ENCODE assay signal across 31 cellular contexts in the genomic region with DNA sequence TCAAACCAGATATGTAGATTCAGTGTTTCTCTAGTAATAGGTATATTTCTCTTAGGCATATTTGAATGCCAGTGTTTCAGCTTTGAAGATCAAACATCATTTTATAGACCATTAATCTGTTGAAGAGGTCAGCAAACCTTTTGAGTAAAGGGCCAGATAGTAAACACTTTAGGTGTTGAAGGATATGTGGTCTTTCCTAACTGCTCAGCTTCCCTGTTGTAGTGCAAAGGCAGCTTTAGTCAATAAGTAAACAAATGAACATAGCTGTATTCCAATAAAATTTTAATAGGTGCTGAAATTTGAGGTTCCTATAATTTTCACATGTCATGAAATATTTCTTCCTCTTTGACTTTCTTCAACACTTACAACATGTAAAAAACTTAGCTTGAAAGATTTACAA.
"Had no signal": no experiment of that assay in that cellular context is flagged by ENCODE, and none has a peak within 500 bp of the region (broad histone marks: within the 10 kb centered on the region; RNA-seq: fewer than 3 reads in every experiment).

No MANE protein-coding gene starts in this region.

- H3K4me3 Mint-ChIP-seq: activated naive CD8-positive, alpha-beta T cell; natural killer cell; neural progenitor cell; stimulated activated memory B cell treated with anti-CD40 and anti-IgM and Interleukin-4, amounts not matched to agents 10 μg/mL and 1 μg/mL and 100 μg/mL, for 72 hours had no signal

- H3K4me3 ChIP-seq: adrenal gland, body of pancreas, esophagus squamous epithelium, lower lobe of right lung, neural progenitor cell, right atrium auricular region, smooth muscle cell, stomach, thyroid gland, upper lobe of left lung, vagina had no signal

- DNase-seq: activated CD4-positive, alpha-beta T cell treated with anti-CD3 and anti-CD28 coated beads for 4 hours; activated CD4-positive, alpha-beta T cell treated with anti-CD3 and anti-CD28 coated beads, Interleukin-2, amount 50 U/mL, for 4 hours; activated CD4-positive, CD25-positive, alpha-beta regulatory T cell; activated CD8-positive, alpha-beta memory T cell treated with anti-CD3 and anti-CD28 coated beads for 24 hours; activated effector memory CD4-positive, alpha-beta T cell treated with Interleukin-2 at 50 U/mL for 16 hours; activated naive CD4-positive, alpha-beta T cell treated with Interleukin-2 at 50 U/mL for 16 hours; adrenal gland; aorta; body of pancreas; dermis blood vessel endothelial cell; effector CD8-positive, alpha-beta T cell; esophagus squamous epithelium; foreskin melanocyte; kidney glomerular epithelial cell; lower lobe of right lung; mesendoderm; natural killer cell; occipital lobe; stimulated activated CD4-positive, alpha-beta T cell treated with anti-CD3 and anti-CD28 coated beads, Interleukin-1b, Interleukin-23, amount 100 ng/mL, for 48 hours; stimulated activated CD4-positive, alpha-beta T cell treated with anti-CD3 and anti-CD28 coated beads, Interleukin-4, amount 100 ng/mL, for 4 hours; stimulated activated CD8-positive, alpha-beta memory T cell treated with anti-CD3 and anti-CD28 coated beads, Interleukin-4, amount 100 ng/mL, for 48 hours; stomach; thyroid gland; upper lobe of left lung had no signal

- H3K36me3 Mint-ChIP-seq: activated naive CD8-positive, alpha-beta T cell; natural killer cell; stimulated activated memory B cell treated with anti-CD40 and anti-IgM and Interleukin-4, amounts not matched to agents 10 μg/mL and 1 μg/mL and 100 μg/mL, for 72 hours had no signal

- ATAC-seq: body of pancreas; left lobe of liver; lower lobe of right lung; natural killer cell; stimulated activated memory B cell treated with anti-CD40 and anti-IgM and Interleukin-4, amounts not matched to agents 10 μg/mL and 1 μg/mL and 100 μg/mL, for 72 hours had no signal

- H3K27me3 Mint-ChIP-seq: activated naive CD8-positive, alpha-beta T cell; stimulated activated memory B cell treated with anti-CD40 and anti-IgM and Interleukin-4, amounts not matched to agents 10 μg/mL and 1 μg/mL and 100 μg/mL, for 72 hours had no signal

- H3K4me1 Mint-ChIP-seq: natural killer cell; stimulated activated memory B cell treated with anti-CD40 and anti-IgM and Interleukin-4, amounts not matched to agents 10 μg/mL and 1 μg/mL and 100 μg/mL, for 72 hours had no signal

- H3K27ac Mint-ChIP-seq: activated naive CD8-positive, alpha-beta T cell; natural killer cell; neural progenitor cell; stimulated activated memory B cell treated with anti-CD40 and anti-IgM and Interleukin-4, amounts not matched to agents 10 μg/mL and 1 μg/mL and 100 μg/mL, for 72 hours had no signal

- H3K9me3 Mint-ChIP-seq: neural progenitor cell had no signal
